ENCODE assay signal across 8 cellular contexts in the genomic region with DNA sequence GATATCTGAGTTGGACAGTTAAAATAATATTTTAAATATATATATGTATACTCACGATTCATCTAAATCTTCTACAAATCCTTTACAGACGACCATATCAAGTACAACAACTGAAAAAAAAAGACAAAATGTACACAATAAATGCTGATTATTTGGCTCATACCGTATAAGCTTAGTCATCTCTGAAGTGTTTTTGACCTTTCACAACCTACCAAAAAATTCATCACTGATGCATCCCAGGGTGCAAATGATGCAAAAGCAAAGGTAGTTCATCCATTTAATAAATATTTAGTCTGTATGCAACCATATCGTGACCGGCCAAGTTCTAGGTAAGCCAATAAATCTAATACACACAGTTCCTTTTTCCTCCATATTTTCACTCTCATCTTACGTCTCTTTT. TPM values are rescaled to one million over a fixed set of nuclear protein-coding genes. Genes with fewer than 3 reads are reported as not detected.
A peak's percentile ranks its signal among the peaks of the same experiment; 100 is the strongest.
DNase-seq lines count a peak whose midpoint lies in the region; ATAC-seq, FAIRE-seq and TF ChIP-seq lines count a peak whose summit lies in the region.

No MANE protein-coding gene starts in this region.

- intact Hi-C loops in HepG2 (cut with micrococcal nuclease; ENCODE audit: unreplicated experiment), result loop anchor here (10.0 kb wide), 2 partner anchors 1199 to 1491 kb away; a partner anchor contains a TSS

- peaks cover 30% of the 10 kb centered on the region for H3K79me2 ChIP-seq in HepG2 (ENCODE audit: insufficient read depth, low read length)

- CTCF ChIA-PET in HepG2 (lab: Yijun Ruan, JAX; ENCODE audit: low intra/inter-chr PET ratio, low total read pairs), result no interaction called here

- H3K27me3 ChIP-seq in HepG2 (ENCODE audit: control insufficient read depth in 1 of 2, insufficient read depth in 2 of 2, low read length in 2 of 2) (no peaks in the 10 kb centered on the region; a peak in 1 of 5 replicates), tibial nerve (no peaks in the 10 kb centered on the region)

- ATAC-seq in activated T-cell treated with anti-CD3 and anti-CD28 coated beads, Interleukin-2, amount 50 U/mL, for 72 hours (replicated peaks in 1 of 2), result no peak
- no peak for ATAC-seq in HepG2

- peak overlapping the region; percentile 84 to 96 (median 94) for H3K4me3 ChIP-seq in HepG2 (replicated peaks in 1 of 3; ENCODE audit: insufficient read depth in 1 of 3, low read depth in 2 of 3, low read length in 3 of 3)
- peak overlapping the region; percentile 85 to 98 (median 93) for H3K4me3 ChIP-seq in tibial nerve

- H3K36me3 ChIP-seq in HepG2 (replicated peaks in 1 of 2; ENCODE audit: control insufficient read depth in 1 of 2, insufficient read depth in 2 of 2, low read length in 2 of 2) (peaks cover 8 to 30% of the 10 kb centered on the region in 2 experiments), tibial nerve (peaks cover 0 to 40% (median 4%) of the 10 kb centered on the region in 3 donors)

- in situ Hi-C loops in HepG2 (cut with HindIII; ENCODE audit: extremely low pct_ligation_motif_present, low pct_unique_long_range_greater_than_20kb), result loop anchor here (5.0 kb wide), 1 partner anchor 41 kb away; no protein-coding TSS in a partner anchor

- no peaks in the 10 kb centered on the region for H3K9me3 ChIP-seq in HepG2 (ENCODE audit: low read length)
- H3K9me3 ChIP-seq in tibial nerve, result no peaks in the 10 kb centered on the region

- TF ChIP-seq RAD21 in HepG2 (CRISPR knock-in tag; IDR thresholded peaks at IDR 0.05), result no peak

- 38% methylated on average over 6 of the region's 6 CpGs for WGBS in HepG2 (ENCODE audit: low lambda C conversion rate)
- WGBS in tibial nerve, 2 donors, result 31 to 32% methylated on average over 6 of the region's 6 CpGs

- POLR2A ChIA-PET in HepG2 (lab: Yijun Ruan, JAX), result no interaction called here

- peak overlapping the region; percentile 87 to 99 for H3K4me3 Mint-ChIP-seq in activated T-cell treated with anti-CD3 and anti-CD28 coated beads, Interleukin-2, amount 50 U/mL, for 72 hours
- H3K4me3 Mint-ChIP-seq in activated naive CD8-positive, alpha-beta T cell treated with anti-CD3 and anti-CD28 coated beads for 36 hours, result peak overlapping the region; percentile 98

- no peaks in the 10 kb centered on the region for H3K27me3 Mint-ChIP-seq in activated T-cell treated with anti-CD3 and anti-CD28 coated beads, Interleukin-2, amount 50 U/mL, for 72 hours (ENCODE audit: low read depth)
- H3K27me3 Mint-ChIP-seq in activated naive CD8-positive, alpha-beta T cell treated with anti-CD3 and anti-CD28 coated beads for 36 hours, result no peaks in the 10 kb centered on the region

- H3K36me3 Mint-ChIP-seq in activated T-cell treated with anti-CD3 and anti-CD28 coated beads, Interleukin-2, amount 50 U/mL, for 72 hours (ENCODE audit: insufficient read depth in 2 of 2), result peaks cover 9 to 16% of the 10 kb centered on the region in 2 donors
- peaks cover 28% of the 10 kb centered on the region for H3K36me3 Mint-ChIP-seq in activated naive CD8-positive, alpha-beta T cell treated with anti-CD3 and anti-CD28 coated beads for 36 hours

- no peaks in the 10 kb centered on the region for H3K9me3 Mint-ChIP-seq in activated T-cell treated with anti-CD3 and anti-CD28 coated beads, Interleukin-2, amount 50 U/mL, for 72 hours
- no peaks in the 10 kb centered on the region for H3K9me3 Mint-ChIP-seq in activated naive CD8-positive, alpha-beta T cell treated with anti-CD3 and anti-CD28 coated beads for 36 hours

- no peak for TF ChIP-seq CTCF in HepG2 (CRISPR knock-in tag; IDR thresholded peaks at IDR 0.05)
- no peak for TF ChIP-seq CTCF in tibial nerve (IDR thresholded peaks at IDR 0.05)

- TF ChIP-seq POLR2A in HepG2 (IDR thresholded peaks at IDR 0.05; ENCODE audit: insufficient read depth in 1 of 2, low read depth in 2 of 2, low read length in 2 of 2) (no peak), tibial nerve (IDR thresholded peaks at IDR 0.05) (no peak)

- no TSS peak for BruUV-seq in HepG2 (replicated peaks; lab: Mats Ljungman, UMichigan)

- peak overlapping the region; percentile 80 for H3K27ac ChIP-seq in HepG2 (ENCODE audit: extremely low read length, insufficient read depth, low read length)
- H3K27ac ChIP-seq in tibial nerve, result peak overlapping the region in 2 of 4 donors; percentile 74 to 87

- no peak for DNase-seq in activated T-cell treated with anti-CD3 and anti-CD28 coated beads, Interleukin-2, amount 50 U/mL, for 72 hours
- DNase-seq in activated T-cell treated with anti-CD3 and anti-CD28 coated beads for 4 hours (no peak), HepG2 (ENCODE audit: low spot score) (no peak), tibial nerve (ENCODE audit: low spot score in 2 of 2) (no peak), GF-D8 (lab: John Stamatoyannopoulos, UW) (no peak), RCC 7860 (ENCODE audit: low spot score) (no peak)
- no peak for DNase-seq in activated naive CD8-positive, alpha-beta T cell treated with anti-CD3 and anti-CD28 coated beads for 36 hours
- no peak for DNase-seq in activated CD4-positive, CD25-positive, alpha-beta regulatory T cell (lab: John Stamatoyannopoulos, UW)

- H4K20me1 ChIP-seq in HepG2 (ENCODE audit: insufficient read depth, low read length), result no peaks in the 10 kb centered on the region

- peak overlapping the region; percentile 85 for H3K4me2 ChIP-seq in HepG2 (ENCODE audit: low read depth, low read length)

- peak overlapping the region; percentile 89; the same call in 1 of the 2 replicates for H3K9ac ChIP-seq in HepG2 (ENCODE audit: insufficient read depth, low read depth, low read length)

- no peak overlapping the region for H2AFZ ChIP-seq in HepG2 (ENCODE audit: low read length)

- H3K27ac Mint-ChIP-seq in activated T-cell treated with anti-CD3 and anti-CD28 coated beads, Interleukin-2, amount 50 U/mL, for 72 hours, result peak overlapping the region; percentile 96
- peak overlapping the region; percentile 96 for H3K27ac Mint-ChIP-seq in activated naive CD8-positive, alpha-beta T cell treated with anti-CD3 and anti-CD28 coated beads for 36 hours

- FAIRE-seq in HepG2 (lab: Jason Lieb, UNC) (no peak), RCC 7860 (lab: Jason Lieb, UNC) (no peak)

- H3K4me1 Mint-ChIP-seq in activated T-cell treated with anti-CD3 and anti-CD28 coated beads, Interleukin-2, amount 50 U/mL, for 72 hours (ENCODE audit: low read depth), result peaks cover 45% of the 10 kb centered on the region
- peaks cover 41% of the 10 kb centered on the region for H3K4me1 Mint-ChIP-seq in activated naive CD8-positive, alpha-beta T cell treated with anti-CD3 and anti-CD28 coated beads for 36 hours

- H3K4me1 ChIP-seq in HepG2 (ENCODE audit: insufficient read depth, low read length) (peaks cover 26% of the 10 kb centered on the region), tibial nerve (peaks cover 0 to 29% (median 9%) of the 10 kb centered on the region in 4 donors)

- TF ChIP-seq EP300 in HepG2 (IDR thresholded peaks at IDR 0.05; ENCODE audit: low read depth in 2 of 2, low read length in 2 of 2) (no peak), HepG2 (CRISPR knock-in tag; IDR thresholded peaks at IDR 0.05; ENCODE audit: borderline replicate concordance) (no peak), tibial nerve (IDR thresholded peaks at IDR 0.05) (no peak)

TF ChIP-seq in HepG2, 621 proteins besides CTCF, POLR2A, EP300 and RAD21 (continues in another document):
- no peak for TF ChIP-seq ZMYM2 (CRISPR knock-in tag; IDR thresholded peaks at IDR 0.05)
- TF ChIP-seq MIXL1 (CRISPR knock-in tag; IDR thresholded peaks at IDR 0.05), result no peak
- TF ChIP-seq, protein P1, sequence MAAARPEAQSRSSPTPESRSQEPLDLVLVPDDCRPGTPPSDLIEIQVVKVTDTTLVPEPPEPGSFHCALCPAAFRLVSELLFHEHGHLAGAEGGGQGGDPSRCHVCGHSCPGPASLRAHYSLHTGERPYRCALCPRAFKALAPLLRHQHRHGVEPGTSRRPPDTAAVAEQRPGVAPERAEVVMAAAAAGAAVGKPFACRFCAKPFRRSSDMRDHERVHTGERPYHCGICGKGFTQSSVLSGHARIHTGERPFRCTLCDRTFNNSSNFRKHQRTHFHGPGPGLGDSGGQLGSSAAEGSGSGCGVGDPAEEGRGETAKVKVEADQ (CRISPR knock-in tag; IDR thresholded peaks at IDR 0.05; ENCODE audit: borderline replicate concordance), result no peak
- TF ChIP-seq FOXO1 (CRISPR knock-in tag; IDR thresholded peaks at IDR 0.05), result no peak

RNA-seq across cellular contexts. Expression of a gene that starts 1.1 kb away (rescaled TPM):
- 10 to 100 TPM; 69.5 to 79.6 TPM for total RNA-seq in activated T-cell treated with anti-CD3 and anti-CD28 coated beads, Interleukin-2, amount 50 U/mL, for 72 hours
- total RNA-seq in activated naive CD8-positive, alpha-beta T cell treated with anti-CD3 and anti-CD28 coated beads for 36 hours, result 10 to 100 TPM; 40.8 to 49.8 TPM
- total RNA-seq in HepG2 (2016; rRNA removed; fragmentation: Illumina TruSeq; extraction: Trizol) (11.6 and 25.0 TPM in 2 replicates), tibial nerve (10 to 100 TPM; 30.2 to 69.0 (median 54.3) TPM)
- 2.8 and 3.7 TPM in 2 replicates for total RNA-seq in HepG2 (2016; cell fraction: cytosol; rRNA removed; fragmentation: Illumina TruSeq; extraction: Trizol; ENCODE audit: low read depth)
- total RNA-seq in HepG2 (2016; cell fraction: insoluble cytoplasmic fraction; rRNA removed; fragmentation: Illumina TruSeq; extraction: Trizol), result 11.6 and 25.0 TPM in 2 replicates
- total RNA-seq in HepG2 (2016; cell fraction: membrane; rRNA removed; fragmentation: Illumina TruSeq; extraction: Trizol), result 5.9 and 6.3 TPM in 2 replicates
- 61.6 and 63.5 TPM in 2 replicates for total RNA-seq in HepG2 (2016; cell fraction: nucleus; rRNA removed; fragmentation: Illumina TruSeq; extraction: Trizol)
- polyA plus RNA-seq in HepG2 (2011; rRNA removed), result 11.4 and 12.9 TPM in 2 replicates
- polyA plus RNA-seq in HepG2 (2011; cell fraction: cytosol; rRNA removed), result 3.8 and 6.5 TPM in 2 replicates
- 26.3 and 30.8 TPM in 2 replicates for polyA plus RNA-seq in HepG2 (2011; cell fraction: nucleus; rRNA removed)
- 17.1 and 18.0 TPM in 2 replicates for polyA plus RNA-seq in HepG2 (2012)
- 0.63 and 0.97 TPM in 2 replicates for polyA plus RNA-seq in HepG2 (2016; cell fraction: cytosol; fragmentation: Illumina TruSeq; extraction: Trizol; ENCODE audit: low read depth)
- polyA plus RNA-seq in HepG2 (2016; cell fraction: insoluble cytoplasmic fraction; fragmentation: Illumina TruSeq; extraction: Trizol; ENCODE audit: low read depth), result 7.3 and 9.0 TPM in 2 replicates
- 2.0 and 2.1 TPM in 2 replicates for polyA plus RNA-seq in HepG2 (2016; cell fraction: membrane; fragmentation: Illumina TruSeq; extraction: Trizol; ENCODE audit: low read depth)
- polyA plus RNA-seq in HepG2 (2016; cell fraction: nucleus; fragmentation: Illumina TruSeq; extraction: Trizol; ENCODE audit: insufficient read depth, low read depth), result 67.2 and 75.3 TPM in 2 replicates
- 23.8 and 34.6 TPM in 2 replicates for polyA minus RNA-seq in HepG2 (2011; rRNA and poly(A)+ RNA removed; ENCODE audit: low replicate concordance)
- polyA minus RNA-seq in HepG2 (2011; cell fraction: cytosol; rRNA and poly(A)+ RNA removed), result 14.5 and 21.2 TPM in 2 replicates
- 107 and 108 TPM in 2 replicates for polyA minus RNA-seq in HepG2 (2011; cell fraction: nucleus; rRNA and poly(A)+ RNA removed)
